29 cellular contexts compared by ENCODE assay signal in genomic region chr1:34617717-34618116, GRCh38.
"Had no signal": no experiment of that assay in that cellular context is flagged by ENCODE, and none has a peak within 500 bp of the region (broad histone marks: within the 10 kb centered on the region; RNA-seq: fewer than 3 reads in every experiment).

No MANE protein-coding gene starts in this region.

- H3K9me3 ChIP-seq: gastroesophageal sphincter, heart right ventricle, lower lobe of right lung, ovary, psoas muscle, suprapubic skin, thyroid gland, vagina had no signal

- FAIRE-seq: colon had no signal

- H3K4me3 ChIP-seq: dorsolateral prefrontal cortex, gastroesophageal sphincter, heart right ventricle, lower lobe of right lung, ovary, psoas muscle, smooth muscle cell, suprapubic skin, thyroid gland, vagina had no signal

- H3K27ac ChIP-seq: dorsolateral prefrontal cortex, gastroesophageal sphincter, heart right ventricle, lower lobe of right lung, ovary, psoas muscle, suprapubic skin, thyroid gland, vagina had no signal

- ATAC-seq: gastroesophageal sphincter; heart right ventricle; left colon; left ventricle myocardium superior; lower lobe of right lung; natural killer cell; psoas muscle; sciatic nerve; stimulated activated naive CD8-positive, alpha-beta T cell treated with anti-CD3 and anti-CD28 coated beads, Interleukin-15, amount 100 ng/mL, for 72 hours had no signal

- H3K36me3 ChIP-seq: gastroesophageal sphincter, heart right ventricle, lower lobe of right lung, ovary, suprapubic skin, thyroid gland, vagina had no signal

- DNase-seq: dorsolateral prefrontal cortex; effector CD4-positive, alpha-beta T cell; foreskin fibroblast; heart right ventricle; hypothalamus; immature natural killer cell; islet precursor cell; kidney glomerular epithelial cell; left colon; left ventricle myocardium superior; lower lobe of right lung; natural killer cell; occipital lobe; ovary; psoas muscle; retina; stimulated activated CD4-positive, alpha-beta T cell treated with anti-CD3 and anti-CD28 coated beads, Interleukin-12 subunit alpha, Interleukin-12 subunit beta, amount 100 ng/mL, for 4 hours; stimulated activated CD4-positive, alpha-beta T cell treated with anti-CD3 and anti-CD28 coated beads, Interleukin-1b, Interleukin-23, amount 100 ng/mL, for 48 hours; stimulated activated CD4-positive, alpha-beta T cell treated with anti-CD3 and anti-CD28 coated beads, Interleukin-4, amount 100 ng/mL, for 1 hour; stimulated activated CD8-positive, alpha-beta memory T cell treated with anti-CD3 and anti-CD28 coated beads, Interleukin-4, amount 100 ng/mL, for 48 hours; stimulated activated naive CD4-positive, alpha-beta T cell; stimulated activated naive CD8-positive, alpha-beta T cell treated with anti-CD3 and anti-CD28 coated beads, Interleukin-15, amount 100 ng/mL, for 72 hours; thyroid gland had no signal

- H3K27me3 ChIP-seq: ovary, thyroid gland, vagina had no signal

- H3K4me1 ChIP-seq: gastroesophageal sphincter, heart right ventricle, lower lobe of right lung, psoas muscle, suprapubic skin, thyroid gland, vagina had no signal

- H3K4me2 ChIP-seq: smooth muscle cell had no signal
